Comparison of ENCODE assay signal across 2 cellular contexts in the genomic region with DNA sequence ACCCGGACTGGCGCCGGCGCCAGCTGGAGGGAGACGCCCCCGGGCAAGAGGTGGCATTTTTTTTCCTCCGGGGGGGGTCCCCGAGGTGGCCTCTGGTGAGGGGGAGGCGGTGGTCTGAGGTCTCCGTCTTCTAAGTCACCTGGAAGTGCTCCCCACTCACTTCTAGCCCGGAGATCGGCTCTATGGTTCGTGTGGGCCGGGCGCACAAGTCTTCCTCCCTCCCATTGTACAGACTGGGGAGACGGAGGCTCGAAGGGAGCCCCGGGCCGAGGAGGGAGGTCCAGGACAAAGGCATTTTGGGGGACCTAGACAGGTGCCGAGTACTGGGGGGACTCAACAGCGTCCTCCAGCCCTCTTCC.
TF ChIP-seq lines count a peak whose summit lies in the region.

No MANE protein-coding gene starts in this region.

TF ChIP-seq in HEK293T, 16 proteins besides CTCF, POLR2A, EP300 and RAD21 (continued from another document):
- TF ChIP-seq, protein P1, sequence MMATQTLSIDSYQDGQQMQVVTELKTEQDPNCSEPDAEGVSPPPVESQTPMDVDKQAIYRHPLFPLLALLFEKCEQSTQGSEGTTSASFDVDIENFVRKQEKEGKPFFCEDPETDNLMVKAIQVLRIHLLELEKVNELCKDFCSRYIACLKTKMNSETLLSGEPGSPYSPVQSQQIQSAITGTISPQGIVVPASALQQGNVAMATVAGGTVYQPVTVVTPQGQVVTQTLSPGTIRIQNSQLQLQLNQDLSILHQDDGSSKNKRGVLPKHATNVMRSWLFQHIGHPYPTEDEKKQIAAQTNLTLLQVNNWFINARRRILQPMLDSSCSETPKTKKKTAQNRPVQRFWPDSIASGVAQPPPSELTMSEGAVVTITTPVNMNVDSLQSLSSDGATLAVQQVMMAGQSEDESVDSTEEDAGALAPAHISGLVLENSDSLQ (IDR thresholded peaks at IDR 0.05): no peak
- TF ChIP-seq SP1 (IDR thresholded peaks at IDR 0.05) (no peak), BHLHE40 (IDR thresholded peaks at IDR 0.05; ENCODE audit: borderline replicate concordance) (no peak), SUZ12 (IDR thresholded peaks at IDR 0.05) (no peak), HDGF (IDR thresholded peaks at IDR 0.05; ENCODE audit: borderline replicate concordance) (no peak), NFRKB (IDR thresholded peaks at IDR 0.05) (no peak), TARDBP (IDR thresholded peaks at IDR 0.05) (no peak), FOXA1 (IDR thresholded peaks at IDR 0.05) (no peak), ARNT (IDR thresholded peaks at IDR 0.05) (no peak)

TF ChIP-seq in HepG2, 621 proteins besides CTCF, POLR2A, EP300 and RAD21 (continues in another document):
- no peak for TF ChIP-seq ZNF17 (CRISPR knock-in tag; IDR thresholded peaks at IDR 0.05)
- peak; percentile 53 for TF ChIP-seq ZNF777 (CRISPR knock-in tag; IDR thresholded peaks at IDR 0.05)
- TF ChIP-seq, protein P2, sequence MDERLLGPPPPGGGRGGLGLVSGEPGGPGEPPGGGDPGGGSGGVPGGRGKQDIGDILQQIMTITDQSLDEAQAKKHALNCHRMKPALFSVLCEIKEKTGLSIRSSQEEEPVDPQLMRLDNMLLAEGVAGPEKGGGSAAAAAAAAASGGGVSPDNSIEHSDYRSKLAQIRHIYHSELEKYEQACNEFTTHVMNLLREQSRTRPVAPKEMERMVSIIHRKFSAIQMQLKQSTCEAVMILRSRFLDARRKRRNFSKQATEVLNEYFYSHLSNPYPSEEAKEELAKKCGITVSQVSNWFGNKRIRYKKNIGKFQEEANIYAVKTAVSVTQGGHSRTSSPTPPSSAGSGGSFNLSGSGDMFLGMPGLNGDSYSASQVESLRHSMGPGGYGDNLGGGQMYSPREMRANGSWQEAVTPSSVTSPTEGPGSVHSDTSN (CRISPR knock-in tag; IDR thresholded peaks at IDR 0.05): no peak
- TF ChIP-seq, protein P3, sequence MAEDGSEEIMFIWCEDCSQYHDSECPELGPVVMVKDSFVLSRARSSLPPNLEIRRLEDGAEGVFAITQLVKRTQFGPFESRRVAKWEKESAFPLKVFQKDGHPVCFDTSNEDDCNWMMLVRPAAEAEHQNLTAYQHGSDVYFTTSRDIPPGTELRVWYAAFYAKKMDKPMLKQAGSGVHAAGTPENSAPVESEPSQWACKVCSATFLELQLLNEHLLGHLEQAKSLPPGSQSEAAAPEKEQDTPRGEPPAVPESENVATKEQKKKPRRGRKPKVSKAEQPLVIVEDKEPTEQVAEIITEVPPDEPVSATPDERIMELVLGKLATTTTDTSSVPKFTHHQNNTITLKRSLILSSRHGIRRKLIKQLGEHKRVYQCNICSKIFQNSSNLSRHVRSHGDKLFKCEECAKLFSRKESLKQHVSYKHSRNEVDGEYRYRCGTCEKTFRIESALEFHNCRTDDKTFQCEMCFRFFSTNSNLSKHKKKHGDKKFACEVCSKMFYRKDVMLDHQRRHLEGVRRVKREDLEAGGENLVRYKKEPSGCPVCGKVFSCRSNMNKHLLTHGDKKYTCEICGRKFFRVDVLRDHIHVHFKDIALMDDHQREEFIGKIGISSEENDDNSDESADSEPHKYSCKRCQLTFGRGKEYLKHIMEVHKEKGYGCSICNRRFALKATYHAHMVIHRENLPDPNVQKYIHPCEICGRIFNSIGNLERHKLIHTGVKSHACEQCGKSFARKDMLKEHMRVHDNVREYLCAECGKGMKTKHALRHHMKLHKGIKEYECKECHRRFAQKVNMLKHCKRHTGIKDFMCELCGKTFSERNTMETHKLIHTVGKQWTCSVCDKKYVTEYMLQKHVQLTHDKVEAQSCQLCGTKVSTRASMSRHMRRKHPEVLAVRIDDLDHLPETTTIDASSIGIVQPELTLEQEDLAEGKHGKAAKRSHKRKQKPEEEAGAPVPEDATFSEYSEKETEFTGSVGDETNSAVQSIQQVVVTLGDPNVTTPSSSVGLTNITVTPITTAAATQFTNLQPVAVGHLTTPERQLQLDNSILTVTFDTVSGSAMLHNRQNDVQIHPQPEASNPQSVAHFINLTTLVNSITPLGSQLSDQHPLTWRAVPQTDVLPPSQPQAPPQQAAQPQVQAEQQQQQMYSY (CRISPR knock-in tag; IDR thresholded peaks at IDR 0.05): no peak
- no peak for TF ChIP-seq ZNF652 (CRISPR knock-in tag; IDR thresholded peaks at IDR 0.05; ENCODE audit: borderline replicate concordance, low read depth)
- 0 out of 2 replicates have a peak, but pooled peaks have one; percentile 5 for TF ChIP-seq ZNF678 (CRISPR knock-in tag; IDR thresholded peaks at IDR 0.05)
- TF ChIP-seq, protein P4, sequence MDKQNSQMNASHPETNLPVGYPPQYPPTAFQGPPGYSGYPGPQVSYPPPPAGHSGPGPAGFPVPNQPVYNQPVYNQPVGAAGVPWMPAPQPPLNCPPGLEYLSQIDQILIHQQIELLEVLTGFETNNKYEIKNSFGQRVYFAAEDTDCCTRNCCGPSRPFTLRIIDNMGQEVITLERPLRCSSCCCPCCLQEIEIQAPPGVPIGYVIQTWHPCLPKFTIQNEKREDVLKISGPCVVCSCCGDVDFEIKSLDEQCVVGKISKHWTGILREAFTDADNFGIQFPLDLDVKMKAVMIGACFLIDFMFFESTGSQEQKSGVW (CRISPR knock-in tag; IDR thresholded peaks at IDR 0.05; ENCODE audit: borderline replicate concordance): no peak
- TF ChIP-seq NPAS2 (CRISPR knock-in tag; IDR thresholded peaks at IDR 0.05; ENCODE audit: borderline replicate concordance): no peak
- no peak for TF ChIP-seq ZNF709 (CRISPR knock-in tag; IDR thresholded peaks at IDR 0.05)
- TF ChIP-seq, protein P5, sequence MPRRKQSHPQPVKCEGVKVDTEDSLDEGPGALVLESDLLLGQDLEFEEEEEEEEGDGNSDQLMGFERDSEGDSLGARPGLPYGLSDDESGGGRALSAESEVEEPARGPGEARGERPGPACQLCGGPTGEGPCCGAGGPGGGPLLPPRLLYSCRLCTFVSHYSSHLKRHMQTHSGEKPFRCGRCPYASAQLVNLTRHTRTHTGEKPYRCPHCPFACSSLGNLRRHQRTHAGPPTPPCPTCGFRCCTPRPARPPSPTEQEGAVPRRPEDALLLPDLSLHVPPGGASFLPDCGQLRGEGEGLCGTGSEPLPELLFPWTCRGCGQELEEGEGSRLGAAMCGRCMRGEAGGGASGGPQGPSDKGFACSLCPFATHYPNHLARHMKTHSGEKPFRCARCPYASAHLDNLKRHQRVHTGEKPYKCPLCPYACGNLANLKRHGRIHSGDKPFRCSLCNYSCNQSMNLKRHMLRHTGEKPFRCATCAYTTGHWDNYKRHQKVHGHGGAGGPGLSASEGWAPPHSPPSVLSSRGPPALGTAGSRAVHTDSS (CRISPR knock-in tag; conservative IDR thresholded peaks at IDR 0.05): no peak
- no peak for TF ChIP-seq ZNF292 (CRISPR knock-in tag; IDR thresholded peaks at IDR 0.05; ENCODE audit: borderline replicate concordance, low read depth)
- 0 out of 2 replicates have a peak, but pooled peaks have one; percentile 5 for TF ChIP-seq ZNF350 (CRISPR knock-in tag; IDR thresholded peaks at IDR 0.05; ENCODE audit: borderline replicate concordance, low read depth)
- no peak for TF ChIP-seq IKZF4 (CRISPR knock-in tag; IDR thresholded peaks at IDR 0.05; ENCODE audit: borderline replicate concordance, low read depth, not compliant biosample characterization)
- TF ChIP-seq, protein P6, sequence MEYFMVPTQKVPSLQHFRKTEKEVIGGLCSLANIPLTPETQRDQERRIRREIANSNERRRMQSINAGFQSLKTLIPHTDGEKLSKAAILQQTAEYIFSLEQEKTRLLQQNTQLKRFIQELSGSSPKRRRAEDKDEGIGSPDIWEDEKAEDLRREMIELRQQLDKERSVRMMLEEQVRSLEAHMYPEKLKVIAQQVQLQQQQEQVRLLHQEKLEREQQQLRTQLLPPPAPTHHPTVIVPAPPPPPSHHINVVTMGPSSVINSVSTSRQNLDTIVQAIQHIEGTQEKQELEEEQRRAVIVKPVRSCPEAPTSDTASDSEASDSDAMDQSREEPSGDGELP (IDR thresholded peaks at IDR 0.05; ENCODE audit: borderline replicate concordance, low read depth): 0 out of 2 replicates have a peak, but pooled peaks have one; percentile 34
- TF ChIP-seq, protein P7, sequence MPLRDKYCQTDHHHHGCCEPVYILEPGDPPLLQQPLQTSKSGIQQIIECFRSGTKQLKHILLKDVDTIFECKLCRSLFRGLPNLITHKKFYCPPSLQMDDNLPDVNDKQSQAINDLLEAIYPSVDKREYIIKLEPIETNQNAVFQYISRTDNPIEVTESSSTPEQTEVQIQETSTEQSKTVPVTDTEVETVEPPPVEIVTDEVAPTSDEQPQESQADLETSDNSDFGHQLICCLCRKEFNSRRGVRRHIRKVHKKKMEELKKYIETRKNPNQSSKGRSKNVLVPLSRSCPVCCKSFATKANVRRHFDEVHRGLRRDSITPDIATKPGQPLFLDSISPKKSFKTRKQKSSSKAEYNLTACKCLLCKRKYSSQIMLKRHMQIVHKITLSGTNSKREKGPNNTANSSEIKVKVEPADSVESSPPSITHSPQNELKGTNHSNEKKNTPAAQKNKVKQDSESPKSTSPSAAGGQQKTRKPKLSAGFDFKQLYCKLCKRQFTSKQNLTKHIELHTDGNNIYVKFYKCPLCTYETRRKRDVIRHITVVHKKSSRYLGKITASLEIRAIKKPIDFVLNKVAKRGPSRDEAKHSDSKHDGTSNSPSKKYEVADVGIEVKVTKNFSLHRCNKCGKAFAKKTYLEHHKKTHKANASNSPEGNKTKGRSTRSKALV (CRISPR knock-in tag; IDR thresholded peaks at IDR 0.05): no peak
- TF ChIP-seq ZNF660 (CRISPR knock-in tag; IDR thresholded peaks at IDR 0.05; ENCODE audit: borderline replicate concordance, low read depth): no peak
- peak; percentile 82 for TF ChIP-seq ZNF263 (CRISPR knock-in tag; IDR thresholded peaks at IDR 0.05)
- TF ChIP-seq, protein P8, sequence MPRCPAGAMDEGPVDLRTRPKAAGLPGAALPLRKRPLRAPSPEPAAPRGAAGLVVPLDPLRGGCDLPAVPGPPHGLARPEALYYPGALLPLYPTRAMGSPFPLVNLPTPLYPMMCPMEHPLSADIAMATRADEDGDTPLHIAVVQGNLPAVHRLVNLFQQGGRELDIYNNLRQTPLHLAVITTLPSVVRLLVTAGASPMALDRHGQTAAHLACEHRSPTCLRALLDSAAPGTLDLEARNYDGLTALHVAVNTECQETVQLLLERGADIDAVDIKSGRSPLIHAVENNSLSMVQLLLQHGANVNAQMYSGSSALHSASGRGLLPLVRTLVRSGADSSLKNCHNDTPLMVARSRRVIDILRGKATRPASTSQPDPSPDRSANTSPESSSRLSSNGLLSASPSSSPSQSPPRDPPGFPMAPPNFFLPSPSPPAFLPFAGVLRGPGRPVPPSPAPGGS (CRISPR knock-in tag; IDR thresholded peaks at IDR 0.05): no peak
- TF ChIP-seq, protein P9, sequence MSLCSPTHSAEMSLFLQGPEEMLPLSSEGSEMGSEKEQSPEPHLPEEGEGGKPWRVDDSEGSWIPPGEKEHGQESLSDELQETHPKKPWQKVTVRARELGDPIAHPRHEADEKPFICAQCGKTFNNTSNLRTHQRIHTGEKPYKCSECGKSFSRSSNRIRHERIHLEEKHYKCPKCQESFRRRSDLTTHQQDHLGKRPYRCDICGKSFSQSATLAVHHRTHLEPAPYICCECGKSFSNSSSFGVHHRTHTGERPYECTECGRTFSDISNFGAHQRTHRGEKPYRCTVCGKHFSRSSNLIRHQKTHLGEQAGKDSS (CRISPR knock-in tag; IDR thresholded peaks at IDR 0.05; ENCODE audit: borderline replicate concordance, low read depth): 0 out of 2 replicates have a peak, but pooled peaks have one; percentile 6
- TF ChIP-seq RXRB (CRISPR knock-in tag; IDR thresholded peaks at IDR 0.05; ENCODE audit: borderline replicate concordance): 0 out of 2 replicates have a peak, but pooled peaks have one; percentile 1
- TF ChIP-seq, protein P10, sequence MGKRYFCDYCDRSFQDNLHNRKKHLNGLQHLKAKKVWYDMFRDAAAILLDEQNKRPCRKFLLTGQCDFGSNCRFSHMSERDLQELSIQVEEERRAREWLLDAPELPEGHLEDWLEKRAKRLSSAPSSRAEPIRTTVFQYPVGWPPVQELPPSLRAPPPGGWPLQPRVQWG (CRISPR knock-in tag; IDR thresholded peaks at IDR 0.05; ENCODE audit: borderline replicate concordance, low read depth): no peak
- no peak for TF ChIP-seq RFXANK (CRISPR knock-in tag; IDR thresholded peaks at IDR 0.05)
- peak; percentile 59; the same call in 1 of the 2 replicates for TF ChIP-seq HNRNPL (IDR thresholded peaks at IDR 0.05; ENCODE audit: low read depth, low read length)
- no peak for TF ChIP-seq BORCS8-MEF2B (CRISPR knock-in tag; IDR thresholded peaks at IDR 0.05)
- TF ChIP-seq, protein P11, sequence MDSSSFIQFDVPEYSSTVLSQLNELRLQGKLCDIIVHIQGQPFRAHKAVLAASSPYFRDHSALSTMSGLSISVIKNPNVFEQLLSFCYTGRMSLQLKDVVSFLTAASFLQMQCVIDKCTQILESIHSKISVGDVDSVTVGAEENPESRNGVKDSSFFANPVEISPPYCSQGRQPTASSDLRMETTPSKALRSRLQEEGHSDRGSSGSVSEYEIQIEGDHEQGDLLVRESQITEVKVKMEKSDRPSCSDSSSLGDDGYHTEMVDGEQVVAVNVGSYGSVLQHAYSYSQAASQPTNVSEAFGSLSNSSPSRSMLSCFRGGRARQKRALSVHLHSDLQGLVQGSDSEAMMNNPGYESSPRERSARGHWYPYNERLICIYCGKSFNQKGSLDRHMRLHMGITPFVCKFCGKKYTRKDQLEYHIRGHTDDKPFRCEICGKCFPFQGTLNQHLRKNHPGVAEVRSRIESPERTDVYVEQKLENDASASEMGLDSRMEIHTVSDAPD (CRISPR knock-in tag; IDR thresholded peaks at IDR 0.05): no peak
- peak; percentile 22 for TF ChIP-seq SRSF1 (optimal IDR thresholded peaks at IDR 0.05; ENCODE audit: low read depth, low read length)
- TF ChIP-seq, protein P12, sequence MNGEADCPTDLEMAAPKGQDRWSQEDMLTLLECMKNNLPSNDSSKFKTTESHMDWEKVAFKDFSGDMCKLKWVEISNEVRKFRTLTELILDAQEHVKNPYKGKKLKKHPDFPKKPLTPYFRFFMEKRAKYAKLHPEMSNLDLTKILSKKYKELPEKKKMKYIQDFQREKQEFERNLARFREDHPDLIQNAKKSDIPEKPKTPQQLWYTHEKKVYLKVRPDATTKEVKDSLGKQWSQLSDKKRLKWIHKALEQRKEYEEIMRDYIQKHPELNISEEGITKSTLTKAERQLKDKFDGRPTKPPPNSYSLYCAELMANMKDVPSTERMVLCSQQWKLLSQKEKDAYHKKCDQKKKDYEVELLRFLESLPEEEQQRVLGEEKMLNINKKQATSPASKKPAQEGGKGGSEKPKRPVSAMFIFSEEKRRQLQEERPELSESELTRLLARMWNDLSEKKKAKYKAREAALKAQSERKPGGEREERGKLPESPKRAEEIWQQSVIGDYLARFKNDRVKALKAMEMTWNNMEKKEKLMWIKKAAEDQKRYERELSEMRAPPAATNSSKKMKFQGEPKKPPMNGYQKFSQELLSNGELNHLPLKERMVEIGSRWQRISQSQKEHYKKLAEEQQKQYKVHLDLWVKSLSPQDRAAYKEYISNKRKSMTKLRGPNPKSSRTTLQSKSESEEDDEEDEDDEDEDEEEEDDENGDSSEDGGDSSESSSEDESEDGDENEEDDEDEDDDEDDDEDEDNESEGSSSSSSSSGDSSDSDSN (CRISPR knock-in tag; IDR thresholded peaks at IDR 0.05): no peak
- TF ChIP-seq, protein P13, sequence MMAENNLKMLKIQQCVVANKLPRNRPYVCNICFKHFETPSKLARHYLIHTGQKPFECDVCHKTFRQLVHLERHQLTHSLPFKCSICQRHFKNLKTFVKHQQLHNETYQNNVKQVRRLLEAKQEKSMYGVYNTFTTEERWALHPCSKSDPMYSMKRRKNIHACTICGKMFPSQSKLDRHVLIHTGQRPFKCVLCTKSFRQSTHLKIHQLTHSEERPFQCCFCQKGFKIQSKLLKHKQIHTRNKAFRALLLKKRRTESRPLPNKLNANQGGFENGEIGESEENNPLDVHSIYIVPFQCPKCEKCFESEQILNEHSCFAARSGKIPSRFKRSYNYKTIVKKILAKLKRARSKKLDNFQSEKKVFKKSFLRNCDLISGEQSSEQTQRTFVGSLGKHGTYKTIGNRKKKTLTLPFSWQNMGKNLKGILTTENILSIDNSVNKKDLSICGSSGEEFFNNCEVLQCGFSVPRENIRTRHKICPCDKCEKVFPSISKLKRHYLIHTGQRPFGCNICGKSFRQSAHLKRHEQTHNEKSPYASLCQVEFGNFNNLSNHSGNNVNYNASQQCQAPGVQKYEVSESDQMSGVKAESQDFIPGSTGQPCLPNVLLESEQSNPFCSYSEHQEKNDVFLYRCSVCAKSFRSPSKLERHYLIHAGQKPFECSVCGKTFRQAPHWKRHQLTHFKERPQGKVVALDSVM (CRISPR knock-in tag; IDR thresholded peaks at IDR 0.05): no peak
- no peak for TF ChIP-seq ZNF343 (CRISPR knock-in tag; IDR thresholded peaks at IDR 0.05)
- peak; percentile 85 for TF ChIP-seq ZNF629 (CRISPR knock-in tag; conservative IDR thresholded peaks at IDR 0.05)
